ENCODE assay signal across 8 cellular contexts in the genomic region with DNA sequence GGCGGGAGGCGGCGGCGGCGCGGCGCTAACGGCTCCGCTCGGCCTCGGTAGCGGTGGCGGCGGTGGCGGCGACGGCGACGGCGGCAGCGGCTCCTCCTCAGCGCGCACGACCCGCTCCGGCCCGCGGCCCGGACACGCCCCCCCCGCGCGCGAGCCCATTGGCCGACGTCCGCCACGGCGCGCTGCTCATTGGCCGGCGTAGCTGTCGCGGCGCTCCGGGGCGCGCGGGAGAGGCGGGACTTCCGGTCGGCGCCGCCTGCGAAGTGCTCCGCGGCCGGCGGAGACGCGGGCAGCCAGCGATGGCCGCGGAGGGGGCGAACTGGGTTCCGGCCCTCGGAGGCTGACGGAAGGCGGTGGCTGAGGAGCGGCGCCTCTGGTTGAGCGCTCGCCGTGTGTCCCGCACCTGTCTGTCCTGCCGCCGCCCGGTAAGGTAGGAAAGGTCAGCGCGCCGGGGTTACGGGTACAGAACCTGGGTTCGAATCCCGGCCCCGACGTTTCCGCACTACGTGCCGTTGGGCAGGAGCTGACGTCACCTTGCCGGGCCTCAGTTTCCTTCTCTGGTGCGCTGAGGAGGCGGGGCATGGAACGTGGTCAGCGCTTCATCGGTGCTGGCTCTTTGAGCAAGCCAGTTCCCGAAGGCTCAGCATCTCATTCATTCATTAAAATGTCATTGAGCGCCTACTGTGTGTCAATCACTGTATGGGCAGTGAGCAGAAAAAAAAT. TPM values are rescaled to one million over a fixed set of nuclear protein-coding genes. Genes with fewer than 3 reads are reported as not detected.
DNase-seq lines count a peak whose midpoint lies in the region; ATAC-seq and TF ChIP-seq lines count a peak whose summit lies in the region.

Gene ELAVL1 (minus strand): TSS at position 108 of the 723 bp plus-strand sequence. CDS start 13,826 bp downstream, outside the sequence.

- TF ChIP-seq CTCF in LNCaP clone FGC (IDR thresholded peaks at IDR 0.05; ENCODE audit: control insufficient read depth, extremely low read depth, insufficient read depth) (no peak), foreskin fibroblast (IDR thresholded peaks at IDR 0.05; ENCODE audit: low read depth, low read length) (no peak), neural progenitor cell (IDR thresholded peaks at IDR 0.05) (no peak)

- H3F3A ChIP-seq in neural progenitor cell (ENCODE audit: low read depth), result peaks cover 45% of the 10 kb centered on the region

- ATAC-seq in GM21825 (IDR thresholded peaks at IDR 0.05; ENCODE audit: unreplicated experiment), result peak; percentile 71

- H3K9me3 ChIP-seq in neural progenitor cell (ENCODE audit: low read depth) (no peaks in the 10 kb centered on the region), stomach smooth muscle (ENCODE audit: control insufficient read depth in 2 of 2, low read length in 2 of 2) (no peaks in the 10 kb centered on the region)

- peak within 1 kb of the TSS; percentile 99 for H3K27ac Mint-ChIP-seq in neural progenitor cell

- peaks cover 67% of the 10 kb centered on the region for H3K79me2 ChIP-seq in neural progenitor cell (ENCODE audit: low read depth)

- peaks cover 42% of the 10 kb centered on the region for H4K20me1 ChIP-seq in neural progenitor cell (ENCODE audit: low read depth)

- H3K27me3 Mint-ChIP-seq in neural progenitor cell (ENCODE audit: insufficient read depth, low read depth), result peaks cover 6% of the 10 kb centered on the region

- H3K9me3 Mint-ChIP-seq in neural progenitor cell, result no peaks in the 10 kb centered on the region

- peaks cover 31% of the 10 kb centered on the region for H3K4me1 Mint-ChIP-seq in neural progenitor cell

- H3K9ac ChIP-seq in neural progenitor cell, result peak within 1 kb of the TSS; percentile 92
- peak within 1 kb of the TSS; percentile 81 to 90 for H3K9ac ChIP-seq in stomach smooth muscle (ENCODE audit: low read length in 2 of 2)

- H3K4me3 ChIP-seq in LNCaP clone FGC (ENCODE audit: low read depth, low read length) (peak within 1 kb of the TSS; percentile 83), foreskin fibroblast (ENCODE audit: low read depth in 1 of 2, low read length in 2 of 2) (peak within 1 kb of the TSS; percentile 89 to 98), neural progenitor cell (peak within 1 kb of the TSS; percentile 98), stomach smooth muscle (ENCODE audit: low read length in 2 of 2) (peak within 1 kb of the TSS; percentile 80 to 89)

- H3K36me3 ChIP-seq in neural progenitor cell (no peaks in the 10 kb centered on the region), stomach smooth muscle (ENCODE audit: control insufficient read depth in 2 of 2, insufficient read depth in 2 of 2, low read length in 2 of 2) (no peaks in the 10 kb centered on the region)

- H3K27me3 ChIP-seq in neural progenitor cell (no peaks in the 10 kb centered on the region), stomach smooth muscle (ENCODE audit: control insufficient read depth in 1 of 2, insufficient read depth in 2 of 2, low read length in 2 of 2) (no peaks in the 10 kb centered on the region)

- peak; percentile 66 for DNase-seq in DMS79 (lab: John Stamatoyannopoulos, UW)
- no peak for DNase-seq in LNCaP clone FGC (ENCODE audit: low read depth)
- DNase-seq in SHP77 treated with DMSO at 0.1 percent for 48 hours (lab: John Stamatoyannopoulos, UW), result peak; percentile 59
- peak; percentile 90 for DNase-seq in activated gamma-delta T cell (lab: John Stamatoyannopoulos, UW)
- peak; percentile 91 to 97 for DNase-seq in foreskin fibroblast
- DNase-seq in neural progenitor cell (ENCODE audit: low spot score), result peak; percentile 98

- peak within 1 kb of the TSS; percentile 81 for H3K27ac ChIP-seq in neural progenitor cell
- H3K27ac ChIP-seq in stomach smooth muscle (ENCODE audit: low read length), result peak within 1 kb of the TSS; percentile 70

- peak within 1 kb of the TSS; percentile 94 for H3K4me2 ChIP-seq in neural progenitor cell

- H3K4me1 ChIP-seq in neural progenitor cell (peaks cover 27% of the 10 kb centered on the region), stomach smooth muscle (ENCODE audit: control insufficient read depth, insufficient read depth, low read length) (peaks cover 40% of the 10 kb centered on the region)

- peak within 1 kb of the TSS; percentile 100 for H3K4me3 Mint-ChIP-seq in neural progenitor cell

- peaks cover 10% of the 10 kb centered on the region for H3K36me3 Mint-ChIP-seq in neural progenitor cell

- peak within 1 kb of the TSS; percentile 77 for H2AFZ ChIP-seq in neural progenitor cell (replicated peaks)

RNA-seq across cellular contexts. Expression of gene ELAVL1, which starts in this region (rescaled TPM):
- total RNA-seq in neural progenitor cell (ENCODE audit: low replicate concordance), result 108 TPM in 2 replicates
